16 cellular contexts compared by ENCODE assay signal in the genomic region with DNA sequence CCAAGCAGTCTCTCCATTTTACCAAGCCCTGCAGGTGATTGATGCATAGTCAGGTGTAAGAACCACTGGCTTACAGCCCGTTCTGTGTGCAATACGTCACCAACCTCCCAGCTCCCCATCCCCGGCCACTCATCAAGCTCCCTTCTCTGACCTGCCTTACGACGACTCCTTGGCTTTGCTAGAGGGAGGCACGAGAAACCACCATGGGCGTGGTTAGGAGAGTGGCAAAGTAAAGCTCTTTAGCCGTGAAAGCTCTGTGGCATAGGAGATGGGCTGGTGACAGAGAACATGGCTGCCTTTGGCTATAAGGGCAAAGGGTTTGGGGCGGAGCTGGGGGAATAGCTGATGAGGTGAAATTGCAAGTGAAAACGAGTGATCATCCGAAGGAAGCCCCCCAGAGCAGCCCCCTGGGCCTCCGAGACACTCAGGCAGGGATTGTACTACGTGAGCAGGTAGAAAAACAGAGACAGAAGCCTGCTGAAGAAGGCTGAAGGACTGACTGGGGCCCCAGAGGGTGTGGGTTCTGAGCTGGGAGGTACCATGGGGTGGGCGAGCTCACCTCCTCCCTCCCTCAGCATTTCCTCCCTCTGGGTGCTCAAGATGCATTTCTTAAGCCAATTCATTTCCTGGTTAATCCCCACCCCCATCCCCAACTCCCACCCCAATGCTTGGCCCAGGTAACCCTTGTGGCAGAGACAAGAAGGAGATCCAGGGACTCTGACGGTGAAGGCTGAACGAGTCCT.
"Had no signal": no experiment of that assay in that cellular context is flagged by ENCODE, and none has a peak within 500 bp of the region (broad histone marks: within the 10 kb centered on the region; RNA-seq: fewer than 3 reads in every experiment).

No MANE protein-coding gene starts in this region.

- H3K9me3 ChIP-seq: adrenal gland, esophagus squamous epithelium, heart right ventricle, pancreas, spleen, thyroid gland had no signal

- H3K4me1 Mint-ChIP-seq: immature natural killer cell; stimulated activated naive B cell treated with anti-CD40 and anti-IgM and Interleukin-4, amounts not matched to agents 10 μg/mL and 1 μg/mL and 100 μg/mL, for 72 hours had no signal

- H3K36me3 Mint-ChIP-seq: activated CD4-positive, alpha-beta memory T cell treated with anti-CD3 and anti-CD28 coated beads for 36 hours; immature natural killer cell; stimulated activated naive B cell treated with anti-CD40 and anti-IgM and Interleukin-4, amounts not matched to agents 10 μg/mL and 1 μg/mL and 100 μg/mL, for 72 hours had no signal

- DNase-seq: activated CD4-positive, alpha-beta memory T cell treated with anti-CD3 and anti-CD28 coated beads for 36 hours; activated CD4-positive, alpha-beta T cell treated with anti-CD3 and anti-CD28 coated beads for 36 hours; activated effector memory CD4-positive, alpha-beta T cell treated with anti-CD3 and anti-CD28 coated beads, Interleukin-2, amount 50 U/mL, for 16 hours; activated naive CD4-positive, alpha-beta T cell treated with anti-CD3 and anti-CD28 coated beads, Interleukin-2, amount 50 U/mL, for 16 hours; activated T-cell treated with anti-CD3 and anti-CD28 coated beads, Interleukin-2, amount 50 U/mL, for 72 hours; dermis blood vessel endothelial cell; effector memory CD4-positive, alpha-beta T cell; esophagus squamous epithelium; heart right ventricle; immature natural killer cell; left ventricle myocardium superior; pancreas; spleen; stimulated activated naive B cell treated with anti-CD40 and anti-IgM and Interleukin-4, amounts not matched to agents 10 μg/mL and 1 μg/mL and 100 μg/mL, for 72 hours; thyroid gland had no signal

- H3K4me3 Mint-ChIP-seq: activated CD4-positive, alpha-beta memory T cell treated with anti-CD3 and anti-CD28 coated beads for 36 hours; activated CD4-positive, alpha-beta T cell treated with anti-CD3 and anti-CD28 coated beads for 36 hours; activated T-cell treated with anti-CD3 and anti-CD28 coated beads, Interleukin-2, amount 50 U/mL, for 72 hours; immature natural killer cell; stimulated activated naive B cell treated with anti-CD40 and anti-IgM and Interleukin-4, amounts not matched to agents 10 μg/mL and 1 μg/mL and 100 μg/mL, for 72 hours had no signal

- ATAC-seq: heart right ventricle; left ventricle myocardium superior; pancreas; stimulated activated naive B cell treated with anti-CD40 and anti-IgM and Interleukin-4, amounts not matched to agents 10 μg/mL and 1 μg/mL and 100 μg/mL, for 72 hours had no signal

- H3K27me3 ChIP-seq: adrenal gland, esophagus squamous epithelium, heart right ventricle, pancreas, thyroid gland had no signal

- H3K27ac Mint-ChIP-seq: activated CD4-positive, alpha-beta memory T cell treated with anti-CD3 and anti-CD28 coated beads for 36 hours; activated CD4-positive, alpha-beta T cell treated with anti-CD3 and anti-CD28 coated beads for 36 hours; activated T-cell treated with anti-CD3 and anti-CD28 coated beads, Interleukin-2, amount 50 U/mL, for 72 hours; immature natural killer cell; stimulated activated naive B cell treated with anti-CD40 and anti-IgM and Interleukin-4, amounts not matched to agents 10 μg/mL and 1 μg/mL and 100 μg/mL, for 72 hours had no signal

- H3K27ac ChIP-seq: adrenal gland, esophagus squamous epithelium, heart right ventricle, pancreas, spleen, thyroid gland had no signal

- H3K9me3 Mint-ChIP-seq: activated CD4-positive, alpha-beta memory T cell treated with anti-CD3 and anti-CD28 coated beads for 36 hours; activated T-cell treated with anti-CD3 and anti-CD28 coated beads, Interleukin-2, amount 50 U/mL, for 72 hours; stimulated activated naive B cell treated with anti-CD40 and anti-IgM and Interleukin-4, amounts not matched to agents 10 μg/mL and 1 μg/mL and 100 μg/mL, for 72 hours had no signal

- H3K4me3 ChIP-seq: adrenal gland, esophagus squamous epithelium, heart right ventricle, pancreas, spleen, thyroid gland had no signal

- H3K36me3 ChIP-seq: adrenal gland, esophagus squamous epithelium, heart right ventricle, pancreas, spleen, thyroid gland had no signal

- H3K4me1 ChIP-seq: adrenal gland, esophagus squamous epithelium, heart right ventricle, pancreas, spleen, thyroid gland had no signal
